17 cellular contexts compared by ENCODE assay signal in the genomic region with DNA sequence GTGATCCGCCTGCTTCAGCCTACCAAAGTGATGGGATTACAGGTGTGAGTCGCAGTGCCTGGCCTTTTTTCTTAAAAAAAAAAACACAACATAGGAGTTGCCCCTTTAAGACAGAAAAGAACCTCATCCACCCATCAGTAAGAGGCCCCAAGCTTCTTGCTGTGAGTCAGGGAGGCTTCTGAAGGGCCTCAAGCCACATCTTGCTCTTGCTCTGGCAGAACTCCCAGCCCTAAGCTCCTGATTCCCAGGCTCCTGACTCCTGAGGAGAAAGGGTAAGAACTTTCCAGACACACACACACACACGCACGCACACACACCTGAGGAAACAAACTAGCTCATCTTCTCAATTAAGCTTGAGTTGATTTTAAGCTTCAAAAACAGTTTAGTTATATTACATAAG. TPM values are rescaled to one million over a fixed set of nuclear protein-coding genes. Genes with fewer than 3 reads are reported as not detected.
DNase-seq lines count a peak whose midpoint lies in the region; ATAC-seq and TF ChIP-seq lines count a peak whose summit lies in the region.
"Had no signal": no experiment of that assay in that cellular context is flagged by ENCODE, and none has a peak within 500 bp of the region (broad histone marks: within the 10 kb centered on the region; RNA-seq: fewer than 3 reads in every experiment).

No MANE protein-coding gene starts in this region.

- no peak for TF ChIP-seq EP300 in SK-N-SH (IDR thresholded peaks at IDR 0.05; ENCODE audit: borderline replicate concordance in 1 of 2, low read depth in 1 of 2, low read length in 1 of 2)

- H3K4me1 ChIP-seq in SK-N-SH (ENCODE audit: control insufficient read depth in 1 of 2, insufficient read depth in 2 of 2, low read depth in 1 of 2, low read length in 1 of 2) (peaks cover 0 to 4% of the 10 kb centered on the region in 2 experiments; a peak in 1 of 4 replicates), body of pancreas (peaks cover 20% of the 10 kb centered on the region)

- no peaks in the 10 kb centered on the region for H3K9me2 ChIP-seq in SK-N-SH

- H3K27ac ChIP-seq in SK-N-SH (ENCODE audit: low read depth in 2 of 2, low read length in 1 of 2) (peak overlapping the region in 1 of 2 experiments; percentile 30; a peak in 1 of 4 replicates), body of pancreas (no peak overlapping the region)
- H3K27ac ChIP-seq: 22Rv1, thoracic aorta had no signal

- no peak for DNase-seq in SK-N-SH
- no peak for DNase-seq in activated T-helper 2 cell treated with anti-CD3 and anti-CD28 coated beads, Interferon-gamma antibody, Interleukin-2, Interleukin-4, amounts not matched to agents 10 μg/mL and 5 μg/mL and 100 μg/mL, durations not matched to agents 14 hours and 24 hours and 36 hours (ENCODE audit: low spot score)
- DNase-seq in fibroblast of villous mesenchyme (ENCODE audit: low read depth) = peak; percentile 93
- peak; percentile 92 for DNase-seq in smooth muscle cell of the brain vasculature (ENCODE audit: low read depth, low spot score)
- no peak for DNase-seq in body of pancreas
- DNase-seq in mesenteric fat pad (ENCODE audit: low spot score) = no peak
- DNase-seq: activated CD4-positive, CD25-positive, alpha-beta regulatory T cell; activated effector memory CD4-positive, alpha-beta T cell treated with Interleukin-2 at 50 U/mL for 16 hours; Kasumi-1; NCI-H345; stimulated activated CD4-positive, alpha-beta T cell treated with anti-CD3 and anti-CD28 coated beads, Interleukin-4, amount 100 ng/mL, for 24 hours had no signal

- H3K9me3 ChIP-seq in SK-N-SH (no peaks in the 10 kb centered on the region), body of pancreas (no peaks in the 10 kb centered on the region)
- H3K9me3 ChIP-seq: thoracic aorta had no signal

- no peak for TF ChIP-seq RAD21 in SK-N-SH (IDR thresholded peaks at IDR 0.05; ENCODE audit: low read length)

- H3K9ac ChIP-seq in SK-N-SH = no peak overlapping the region

- H2AFZ ChIP-seq in SK-N-SH (ENCODE audit: low read depth) = no peak overlapping the region

- H3K4me3 Mint-ChIP-seq in activated T-helper 2 cell treated with anti-CD3 and anti-CD28 coated beads, Interferon-gamma antibody, Interleukin-2, Interleukin-4, amounts not matched to agents 10 μg/mL and 5 μg/mL and 100 μg/mL, durations not matched to agents 14 hours and 24 hours and 36 hours (ENCODE audit: low read depth) = no peak overlapping the region
- H3K4me3 Mint-ChIP-seq: dendritic cell treated with granulocyte-macrophage colony-stimulating factor and Interleukin-4, amounts not matched to agents 40 ng/mL and 50 ng/mL, for 4 days had no signal

- TF ChIP-seq CTCF in SK-N-SH (IDR thresholded peaks at IDR 0.05) (no peak), fibroblast of villous mesenchyme (IDR thresholded peaks at IDR 0.05; ENCODE audit: insufficient read depth, low read depth, low read length) (no peak), body of pancreas (IDR thresholded peaks at IDR 0.05) (no peak)

- ATAC-seq in SK-N-SH treated with all-trans-retinoic acid at 6 μM for 48 hours (peak; percentile 73), HG02623 (IDR thresholded peaks at IDR 0.05; ENCODE audit: unreplicated experiment) (no peak), body of pancreas (no peak)
- ATAC-seq: Right ventricle myocardium inferior had no signal

- no peaks in the 10 kb centered on the region for H4K20me1 ChIP-seq in SK-N-SH (ENCODE audit: insufficient read depth)

- no peaks in the 10 kb centered on the region for H3K79me2 ChIP-seq in SK-N-SH (ENCODE audit: insufficient read depth)

- H3K27ac Mint-ChIP-seq in activated T-helper 2 cell treated with anti-CD3 and anti-CD28 coated beads, Interferon-gamma antibody, Interleukin-2, Interleukin-4, amounts not matched to agents 10 μg/mL and 5 μg/mL and 100 μg/mL, durations not matched to agents 14 hours and 24 hours and 36 hours = peak overlapping the region; percentile 17
- H3K27ac Mint-ChIP-seq: dendritic cell treated with granulocyte-macrophage colony-stimulating factor and Interleukin-4, amounts not matched to agents 40 ng/mL and 50 ng/mL, for 4 days had no signal

- H3K9me3 Mint-ChIP-seq in activated T-helper 2 cell treated with anti-CD3 and anti-CD28 coated beads, Interferon-gamma antibody, Interleukin-2, Interleukin-4, amounts not matched to agents 10 μg/mL and 5 μg/mL and 100 μg/mL, durations not matched to agents 14 hours and 24 hours and 36 hours = no peaks in the 10 kb centered on the region
- H3K9me3 Mint-ChIP-seq: dendritic cell treated with granulocyte-macrophage colony-stimulating factor and Interleukin-4, amounts not matched to agents 40 ng/mL and 50 ng/mL, for 4 days had no signal

- CTCF ChIA-PET in SK-N-SH (lab: Yijun Ruan, JAX) = interaction anchor here (1.0 to 2.7 kb wide), 5 partner anchors 16 to 69 kb away, joined by 3 to 8 read pairs (median 3); no protein-coding TSS in a partner anchor

- H3K4me3 ChIP-seq in SK-N-SH (ENCODE audit: low read depth in 2 of 2, low read length in 1 of 2) (no peak overlapping the region), fibroblast of villous mesenchyme (ENCODE audit: low read depth, low read length) (no peak overlapping the region), body of pancreas (no peak overlapping the region)
- H3K4me3 ChIP-seq: thoracic aorta had no signal

- 87% methylated on average over 4 of the region's 4 CpGs for WGBS in SK-N-SH (ENCODE audit: low lambda C conversion rate)
- 94 to 99% methylated on average over 4 of the region's 4 CpGs for WGBS in body of pancreas, 2 donors

- no peaks in the 10 kb centered on the region for H3K27me3 Mint-ChIP-seq in activated T-helper 2 cell treated with anti-CD3 and anti-CD28 coated beads, Interferon-gamma antibody, Interleukin-2, Interleukin-4, amounts not matched to agents 10 μg/mL and 5 μg/mL and 100 μg/mL, durations not matched to agents 14 hours and 24 hours and 36 hours (ENCODE audit: low read depth)
- H3K27me3 Mint-ChIP-seq: dendritic cell treated with granulocyte-macrophage colony-stimulating factor and Interleukin-4, amounts not matched to agents 40 ng/mL and 50 ng/mL, for 4 days had no signal

- no peak overlapping the region for H3K4me2 ChIP-seq in SK-N-SH

- no peaks in the 10 kb centered on the region for H3K27me3 ChIP-seq in SK-N-SH (ENCODE audit: insufficient read depth)
- no peaks in the 10 kb centered on the region for H3K27me3 ChIP-seq in body of pancreas

- POLR2A ChIA-PET in SK-N-SH (lab: Yijun Ruan, JAX) = interaction anchor here (0.6 kb wide), 1 partner anchor 875 kb away, joined by 3 read pairs; no protein-coding TSS in a partner anchor

- peaks cover 60% of the 10 kb centered on the region for H3K36me3 Mint-ChIP-seq in activated T-helper 2 cell treated with anti-CD3 and anti-CD28 coated beads, Interferon-gamma antibody, Interleukin-2, Interleukin-4, amounts not matched to agents 10 μg/mL and 5 μg/mL and 100 μg/mL, durations not matched to agents 14 hours and 24 hours and 36 hours (ENCODE audit: low read depth)

- H3K36me3 ChIP-seq in SK-N-SH (replicated peaks in 1 of 2; ENCODE audit: control insufficient read depth in 1 of 2, insufficient read depth in 2 of 2, low read length in 1 of 2) = no peaks in the 10 kb centered on the region
- no peaks in the 10 kb centered on the region for H3K36me3 ChIP-seq in body of pancreas (replicated peaks in 1 of 2; ENCODE audit: insufficient read depth in 1 of 2, low read depth in 2 of 2)
- H3K36me3 ChIP-seq: thoracic aorta had no signal

- TF ChIP-seq POLR2A in body of pancreas (IDR thresholded peaks at IDR 0.05) = no peak

- H3K4me1 Mint-ChIP-seq in activated T-helper 2 cell treated with anti-CD3 and anti-CD28 coated beads, Interferon-gamma antibody, Interleukin-2, Interleukin-4, amounts not matched to agents 10 μg/mL and 5 μg/mL and 100 μg/mL, durations not matched to agents 14 hours and 24 hours and 36 hours (ENCODE audit: low read depth) = peaks cover 61% of the 10 kb centered on the region

- H3F3A ChIP-seq in SK-N-SH (replicated peaks; ENCODE audit: insufficient read depth) = peaks cover 7% of the 10 kb centered on the region

- intact Hi-C loops in activated T-helper 2 cell treated with anti-CD3 and anti-CD28 coated beads, Interferon-gamma antibody, Interleukin-2, Interleukin-4, amounts not matched to agents 10 μg/mL and 5 μg/mL and 100 μg/mL, durations not matched to agents 14 hours and 24 hours and 36 hours (cut with micrococcal nuclease) = no loop called here
- intact Hi-C loops in body of pancreas (cut with DNase I) = no loop called here

RNA-seq across cellular contexts. Expression of gene ETFB, which starts 6.9 kb away (rescaled TPM):
- 130 and 169 TPM in 2 replicates for polyA plus RNA-seq in SK-N-SH (2012; rRNA removed)
- 93.1 and 117 TPM in 2 replicates for polyA plus RNA-seq in SK-N-SH (2012; cell fraction: cytosol; rRNA removed)
- polyA plus RNA-seq in SK-N-SH (2012; cell fraction: nucleus; rRNA removed) = 54.1 and 80.5 TPM in 2 replicates
- total RNA-seq in activated T-helper 2 cell treated with anti-CD3 and anti-CD28 coated beads, Interferon-gamma antibody, Interleukin-2, Interleukin-4, amounts not matched to agents 10 μg/mL and 5 μg/mL and 100 μg/mL, durations not matched to agents 14 hours and 24 hours and 36 hours = 209 and 215 TPM in 2 replicates
- total RNA-seq in fibroblast of villous mesenchyme (72.2 and 76.4 TPM in 2 replicates), body of pancreas (10 to 100 TPM; 58.7 to 61.5 TPM), mesenteric fat pad (194 TPM)

RNA-seq across cellular contexts. Expression of gene CLDND2, which starts 9.5 kb away (rescaled TPM):
- polyA plus RNA-seq in SK-N-SH (2012; rRNA removed) = 0.26 TPM in 1 of 2 replicates, not detected in the other
- 0.22 TPM in 2 replicates for polyA plus RNA-seq in SK-N-SH (2012; cell fraction: cytosol; rRNA removed)
- 0.32 and 0.48 TPM in 2 replicates for polyA plus RNA-seq in SK-N-SH (2012; cell fraction: nucleus; rRNA removed)
- 13.8 and 14.9 TPM in 2 replicates for total RNA-seq in activated T-helper 2 cell treated with anti-CD3 and anti-CD28 coated beads, Interferon-gamma antibody, Interleukin-2, Interleukin-4, amounts not matched to agents 10 μg/mL and 5 μg/mL and 100 μg/mL, durations not matched to agents 14 hours and 24 hours and 36 hours
- total RNA-seq in fibroblast of villous mesenchyme (not detected in 2 replicates), body of pancreas (not detected), mesenteric fat pad (4.4 TPM)
- total RNA-seq: thoracic aorta had no signal

RNA-seq across cellular contexts. Expression of gene NKG7, which starts 13.2 kb away (rescaled TPM):
- polyA plus RNA-seq in SK-N-SH (2012; rRNA removed) = not detected in 2 replicates
- not detected in 2 replicates for polyA plus RNA-seq in SK-N-SH (2012; cell fraction: cytosol; rRNA removed)
- polyA plus RNA-seq in SK-N-SH (2012; cell fraction: nucleus; rRNA removed) = not detected in 2 replicates
- 332 and 342 TPM in 2 replicates for total RNA-seq in activated T-helper 2 cell treated with anti-CD3 and anti-CD28 coated beads, Interferon-gamma antibody, Interleukin-2, Interleukin-4, amounts not matched to agents 10 μg/mL and 5 μg/mL and 100 μg/mL, durations not matched to agents 14 hours and 24 hours and 36 hours
- not detected in 2 replicates for total RNA-seq in fibroblast of villous mesenchyme
- total RNA-seq in body of pancreas = not detected
- total RNA-seq in mesenteric fat pad = 3.7 TPM

RNA-seq across cellular contexts. Expression of gene VSIG10L, which starts 17.4 kb away (rescaled TPM):
- polyA plus RNA-seq in SK-N-SH (2012; rRNA removed) = 2.3 and 2.7 TPM in 2 replicates
- 1.2 and 1.8 TPM in 2 replicates for polyA plus RNA-seq in SK-N-SH (2012; cell fraction: cytosol; rRNA removed)
- 11.8 and 12.3 TPM in 2 replicates for polyA plus RNA-seq in SK-N-SH (2012; cell fraction: nucleus; rRNA removed)
- total RNA-seq in activated T-helper 2 cell treated with anti-CD3 and anti-CD28 coated beads, Interferon-gamma antibody, Interleukin-2, Interleukin-4, amounts not matched to agents 10 μg/mL and 5 μg/mL and 100 μg/mL, durations not matched to agents 14 hours and 24 hours and 36 hours = 9.5 and 10.4 TPM in 2 replicates
- total RNA-seq in fibroblast of villous mesenchyme (0.43 and 0.64 TPM in 2 replicates), body of pancreas (1 to 10 TPM in 1 of 2 donors, under 1 TPM in 1; 0.78 to 1.3 TPM), mesenteric fat pad (2.4 TPM)

RNA-seq across cellular contexts. Expression of gene LIM2, which starts 28.5 kb away (rescaled TPM):
- not detected in 2 replicates for polyA plus RNA-seq in SK-N-SH (2012; rRNA removed)
- polyA plus RNA-seq in SK-N-SH (2012; cell fraction: cytosol; rRNA removed) = not detected in 2 replicates
- polyA plus RNA-seq in SK-N-SH (2012; cell fraction: nucleus; rRNA removed) = not detected in 2 replicates
- not detected in 2 replicates for total RNA-seq in activated T-helper 2 cell treated with anti-CD3 and anti-CD28 coated beads, Interferon-gamma antibody, Interleukin-2, Interleukin-4, amounts not matched to agents 10 μg/mL and 5 μg/mL and 100 μg/mL, durations not matched to agents 14 hours and 24 hours and 36 hours
- total RNA-seq in fibroblast of villous mesenchyme (not detected in 2 replicates), body of pancreas (not detected), mesenteric fat pad (not detected)
- total RNA-seq: Right ventricle myocardium inferior, thoracic aorta had no signal

Comparison
In these comparisons a context has a peak if more than half of its experiments do, and no peak if none do; other contexts are left out.
1. DNase-seq: peak in fibroblast of villous mesenchyme (single experiment) and smooth muscle cell of the brain vasculature (single experiment); none in SK-N-SH (single experiment), activated T-helper 2 cell treated with anti-CD3 and anti-CD28 coated beads, Interferon-gamma antibody, Interleukin-2, Interleukin-4, amounts not matched to agents 10 μg/mL and 5 μg/mL and 100 μg/mL, durations not matched to agents 14 hours and 24 hours and 36 hours (single experiment), body of pancreas (0 of 4) and mesenteric fat pad (single experiment).
2. RNA of gene NKG7, which starts 13.2 kb away (total RNA-seq): 332 to 342 TPM in activated T-helper 2 cell treated with anti-CD3 and anti-CD28 coated beads, Interferon-gamma antibody, Interleukin-2, Interleukin-4, amounts not matched to agents 10 μg/mL and 5 μg/mL and 100 μg/mL, durations not matched to agents 14 hours and 24 hours and 36 hours; 3.7 TPM in mesenteric fat pad (single experiment), not detected in body of pancreas and not detected in fibroblast of villous mesenchyme; every median in the first group is over 10 times any median in the second.